ENCODE assay signal across 19 cellular contexts in the genomic region with DNA sequence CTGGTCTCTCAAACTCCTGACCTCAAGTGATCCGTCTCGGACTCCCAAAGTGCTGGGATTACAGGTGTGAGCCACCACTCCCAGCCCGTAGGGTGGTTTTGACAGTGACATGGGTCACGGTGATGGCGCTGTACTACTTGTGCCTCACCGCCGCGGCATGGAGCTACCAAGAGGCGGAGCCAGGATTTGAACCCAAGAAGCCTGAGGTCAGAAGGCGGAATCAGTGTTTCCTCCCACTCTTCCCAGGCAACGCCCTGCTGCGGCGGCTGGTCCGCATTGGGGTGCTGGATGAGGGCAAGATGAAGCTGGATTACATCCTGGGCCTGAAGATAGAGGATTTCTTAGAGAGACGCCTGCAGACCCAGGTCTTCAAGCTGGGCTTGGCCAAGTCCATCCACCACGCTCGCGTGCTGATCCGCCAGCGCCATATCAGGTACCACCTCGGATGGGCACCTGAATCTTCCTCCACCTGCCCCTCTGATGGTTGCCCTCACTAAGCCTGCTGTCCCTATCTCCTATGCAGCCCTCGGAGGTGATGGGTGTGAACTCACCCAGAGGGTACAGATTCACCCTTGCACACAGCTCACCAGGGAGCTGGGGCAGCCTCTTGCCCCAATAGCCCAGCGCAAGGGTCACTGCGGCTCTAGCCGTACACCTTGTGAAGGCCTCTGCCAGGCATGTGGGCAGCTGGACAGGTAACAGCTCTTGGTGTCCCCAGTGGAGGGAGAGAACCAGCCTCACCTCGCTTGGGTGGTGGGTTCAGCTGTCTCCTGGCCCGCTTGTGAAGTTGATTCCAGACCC. TPM values are rescaled to one million over a fixed set of nuclear protein-coding genes. Genes with fewer than 3 reads are reported as not detected.
DNase-seq lines count a peak whose midpoint lies in the region; ATAC-seq, FAIRE-seq and TF ChIP-seq lines count a peak whose summit lies in the region.
"Had no signal": no experiment of that assay in that cellular context is flagged by ENCODE, and none has a peak within 500 bp of the region (broad histone marks: within the 10 kb centered on the region; RNA-seq: fewer than 3 reads in every experiment).

No MANE protein-coding gene starts in this region.

- H3K4me3 ChIP-seq in HepG2 (replicated peaks in 1 of 3; ENCODE audit: insufficient read depth in 1 of 3, low read depth in 2 of 3, low read length in 3 of 3): no peak overlapping the region

- TF ChIP-seq POLR2A in HepG2 (IDR thresholded peaks at IDR 0.05; ENCODE audit: insufficient read depth in 1 of 2, low read depth in 2 of 2, low read length in 2 of 2): peak in 1 of 2 experiments; percentile 25; a peak in 1 of 4 replicates

- no peak for TF ChIP-seq EP300 in HepG2 (IDR thresholded peaks at IDR 0.05; ENCODE audit: low read depth in 2 of 2, low read length in 2 of 2)
- no peak for TF ChIP-seq EP300 in HepG2 (CRISPR knock-in tag; IDR thresholded peaks at IDR 0.05; ENCODE audit: borderline replicate concordance)

- no peak for ATAC-seq in HepG2
- ATAC-seq: left cardiac atrium had no signal

- no peak for TF ChIP-seq CTCF in VCaP (conservative IDR thresholded peaks at IDR 0.05)
- no peak for TF ChIP-seq CTCF in HepG2 (CRISPR knock-in tag; IDR thresholded peaks at IDR 0.05)

- peak overlapping the region; percentile 90 for H3K4me3 Mint-ChIP-seq in activated T-cell treated with anti-CD3 and anti-CD28 coated beads, Interleukin-2, amount 50 U/mL, for 24 hours
- peak overlapping the region; percentile 98 for H3K4me3 Mint-ChIP-seq in stimulated activated naive CD8-positive, alpha-beta T cell treated with anti-CD3 and anti-CD28 coated beads, Interleukin-15, Interleukin-2, amounts not matched to agents 100 ng/mL and 50 ng/mL, for 24 hours

- H3K9ac ChIP-seq in HepG2 (ENCODE audit: insufficient read depth, low read depth, low read length): no peak overlapping the region

- H3K36me3 ChIP-seq in HepG2 (replicated peaks in 1 of 2; ENCODE audit: control insufficient read depth in 1 of 2, insufficient read depth in 2 of 2, low read length in 2 of 2): peaks cover 24 to 67% of the 10 kb centered on the region in 2 experiments

- peaks cover 90% of the 10 kb centered on the region for H3K36me3 Mint-ChIP-seq in activated T-cell treated with anti-CD3 and anti-CD28 coated beads, Interleukin-2, amount 50 U/mL, for 24 hours (ENCODE audit: low read depth)
- peaks cover 83% of the 10 kb centered on the region for H3K36me3 Mint-ChIP-seq in stimulated activated naive CD8-positive, alpha-beta T cell treated with anti-CD3 and anti-CD28 coated beads, Interleukin-15, Interleukin-2, amounts not matched to agents 100 ng/mL and 50 ng/mL, for 24 hours (ENCODE audit: low read depth)

- BruUV-seq in HepG2 (replicated peaks; lab: Mats Ljungman, UMichigan): no TSS peak

- no peaks in the 10 kb centered on the region for H3K9me3 Mint-ChIP-seq in activated T-cell treated with anti-CD3 and anti-CD28 coated beads, Interleukin-2, amount 50 U/mL, for 24 hours
- no peaks in the 10 kb centered on the region for H3K9me3 Mint-ChIP-seq in stimulated activated naive CD8-positive, alpha-beta T cell treated with anti-CD3 and anti-CD28 coated beads, Interleukin-15, Interleukin-2, amounts not matched to agents 100 ng/mL and 50 ng/mL, for 24 hours

- in situ Hi-C loops in HepG2 (cut with HindIII; ENCODE audit: extremely low pct_ligation_motif_present, low pct_unique_long_range_greater_than_20kb): no loop called here

- TF ChIP-seq RAD21 in HepG2 (CRISPR knock-in tag; IDR thresholded peaks at IDR 0.05): no peak

- no peaks in the 10 kb centered on the region; a peak in 1 of 5 replicates for H3K27me3 ChIP-seq in HepG2 (ENCODE audit: control insufficient read depth in 1 of 2, insufficient read depth in 2 of 2, low read length in 2 of 2)

- H3K9me3 ChIP-seq in HepG2 (ENCODE audit: low read length): no peaks in the 10 kb centered on the region

- WGBS in HepG2 (ENCODE audit: low lambda C conversion rate): 96% methylated on average over 5 of the region's 27 CpGs

- no peak overlapping the region for H3K4me2 ChIP-seq in HepG2 (ENCODE audit: low read depth, low read length)

- POLR2A ChIA-PET in HepG2 (lab: Yijun Ruan, JAX): interaction anchor here (8.7 kb wide), 1 partner anchor 16 kb away, joined by 306 read pairs; the partner anchor contains the start of genes MBOAT7 and TSEN34

- peaks cover 49% of the 10 kb centered on the region for H3K79me2 ChIP-seq in HepG2 (ENCODE audit: insufficient read depth, low read length)

- H3K4me1 Mint-ChIP-seq in activated T-cell treated with anti-CD3 and anti-CD28 coated beads, Interleukin-2, amount 50 U/mL, for 24 hours (ENCODE audit: low read depth): peaks cover 91% of the 10 kb centered on the region
- peaks cover 98% of the 10 kb centered on the region for H3K4me1 Mint-ChIP-seq in stimulated activated naive CD8-positive, alpha-beta T cell treated with anti-CD3 and anti-CD28 coated beads, Interleukin-15, Interleukin-2, amounts not matched to agents 100 ng/mL and 50 ng/mL, for 24 hours (ENCODE audit: low read depth)

- H4K20me1 ChIP-seq in HepG2 (ENCODE audit: insufficient read depth, low read length): peaks cover 80% of the 10 kb centered on the region

- CTCF ChIA-PET in HepG2 (lab: Yijun Ruan, JAX; ENCODE audit: low intra/inter-chr PET ratio, low total read pairs): no interaction called here

- no peak for FAIRE-seq in HepG2 (lab: Jason Lieb, UNC)
- FAIRE-seq: frontal cortex had no signal

- DNase-seq in activated T-cell treated with anti-CD3 and anti-CD28 coated beads, Interleukin-2, amount 50 U/mL, for 24 hours: peak; percentile 34
- DNase-seq in activated T-cell treated with anti-CD3 and anti-CD28 coated beads, Interleukin-2, amount 50 U/mL, for 1 hour: no peak
- no peak for DNase-seq in HepG2 (ENCODE audit: low spot score)
- DNase-seq in stimulated activated CD8-positive, alpha-beta memory T cell treated with anti-CD3 and anti-CD28 coated beads, Interleukin-4, amount 100 ng/mL, for 48 hours: no peak
- DNase-seq in cerebellar nuclear complex (lab: John Stamatoyannopoulos, UW): no peak
- no peak for DNase-seq in NOMO-1 treated with DMSO at 0.1 percent for 48 hours (lab: John Stamatoyannopoulos, UW; ENCODE audit: unreplicated experiment)
- DNase-seq: left cardiac atrium; NCI-H187; RPMI8226; stimulated activated CD4-positive, alpha-beta T cell treated with anti-CD3 and anti-CD28 coated beads, Interleukin-4, amount 100 ng/mL, for 1 hour; WERI-Rb-1 had no signal

- H3K27me3 Mint-ChIP-seq in activated T-cell treated with anti-CD3 and anti-CD28 coated beads, Interleukin-2, amount 50 U/mL, for 24 hours: no peaks in the 10 kb centered on the region
- H3K27me3 Mint-ChIP-seq in stimulated activated naive CD8-positive, alpha-beta T cell treated with anti-CD3 and anti-CD28 coated beads, Interleukin-15, Interleukin-2, amounts not matched to agents 100 ng/mL and 50 ng/mL, for 24 hours: no peaks in the 10 kb centered on the region

- peak overlapping the region; percentile 99 for H3K27ac Mint-ChIP-seq in activated T-cell treated with anti-CD3 and anti-CD28 coated beads, Interleukin-2, amount 50 U/mL, for 24 hours
- peak overlapping the region; percentile 89 for H3K27ac Mint-ChIP-seq in stimulated activated naive CD8-positive, alpha-beta T cell treated with anti-CD3 and anti-CD28 coated beads, Interleukin-15, Interleukin-2, amounts not matched to agents 100 ng/mL and 50 ng/mL, for 24 hours

- intact Hi-C loops in HepG2 (cut with micrococcal nuclease; ENCODE audit: unreplicated experiment): no loop called here

- peak overlapping the region; percentile 98 for H3K27ac ChIP-seq in VCaP
- no peak overlapping the region for H3K27ac ChIP-seq in HepG2 (ENCODE audit: extremely low read length, insufficient read depth, low read length)
- H3K27ac ChIP-seq: WERI-Rb-1 had no signal

- no peak overlapping the region for H2AFZ ChIP-seq in HepG2 (ENCODE audit: low read length)

- peaks cover 98% of the 10 kb centered on the region for H3K4me1 ChIP-seq in HepG2 (ENCODE audit: insufficient read depth, low read length)

RNA-seq across cellular contexts. Expression of gene RPS9, which starts 5.6 kb away (rescaled TPM):
- total RNA-seq in HepG2 (2016; rRNA removed; fragmentation: Illumina TruSeq; extraction: Trizol): 1,411 and 1,450 TPM in 2 replicates
- 1,847 and 2,095 TPM in 2 replicates for total RNA-seq in HepG2 (2016; cell fraction: cytosol; rRNA removed; fragmentation: Illumina TruSeq; extraction: Trizol; ENCODE audit: low read depth)
- 1,493 and 1,495 TPM in 2 replicates for total RNA-seq in HepG2 (2016; cell fraction: insoluble cytoplasmic fraction; rRNA removed; fragmentation: Illumina TruSeq; extraction: Trizol)
- 2,859 and 2,975 TPM in 2 replicates for total RNA-seq in HepG2 (2016; cell fraction: membrane; rRNA removed; fragmentation: Illumina TruSeq; extraction: Trizol)
- 574 and 605 TPM in 2 replicates for total RNA-seq in HepG2 (2016; cell fraction: nucleus; rRNA removed; fragmentation: Illumina TruSeq; extraction: Trizol)
- 2,903 and 3,161 TPM in 2 replicates for polyA plus RNA-seq in HepG2 (2011; rRNA removed)
- 3,446 and 4,669 TPM in 2 replicates for polyA plus RNA-seq in HepG2 (2011; cell fraction: cytosol; rRNA removed)
- polyA plus RNA-seq in HepG2 (2011; cell fraction: nucleus; rRNA removed): 1,154 and 1,198 TPM in 2 replicates
- polyA plus RNA-seq in HepG2 (2012): 2,294 and 3,529 TPM in 2 replicates
- polyA plus RNA-seq in HepG2 (2016; cell fraction: cytosol; fragmentation: Illumina TruSeq; extraction: Trizol; ENCODE audit: low read depth): 2,882 and 3,077 TPM in 2 replicates
- polyA plus RNA-seq in HepG2 (2016; cell fraction: insoluble cytoplasmic fraction; fragmentation: Illumina TruSeq; extraction: Trizol; ENCODE audit: low read depth): 1,450 and 1,632 TPM in 2 replicates
- 3,325 and 3,445 TPM in 2 replicates for polyA plus RNA-seq in HepG2 (2016; cell fraction: membrane; fragmentation: Illumina TruSeq; extraction: Trizol; ENCODE audit: low read depth)
- 1,079 and 1,215 TPM in 2 replicates for polyA plus RNA-seq in HepG2 (2016; cell fraction: nucleus; fragmentation: Illumina TruSeq; extraction: Trizol; ENCODE audit: insufficient read depth, low read depth)
- 647 and 719 TPM in 2 replicates for polyA minus RNA-seq in HepG2 (2011; rRNA and poly(A)+ RNA removed; ENCODE audit: low replicate concordance)
- 352 and 390 TPM in 2 replicates for polyA minus RNA-seq in HepG2 (2011; cell fraction: cytosol; rRNA and poly(A)+ RNA removed)
- 215 and 249 TPM in 2 replicates for polyA minus RNA-seq in HepG2 (2011; cell fraction: nucleus; rRNA and poly(A)+ RNA removed)

RNA-seq across cellular contexts. Expression of gene TSEN34, which starts 15.1 kb away (rescaled TPM):
- 64.8 and 65.4 TPM in 2 replicates for total RNA-seq in HepG2 (2016; rRNA removed; fragmentation: Illumina TruSeq; extraction: Trizol)
- total RNA-seq in HepG2 (2016; cell fraction: cytosol; rRNA removed; fragmentation: Illumina TruSeq; extraction: Trizol; ENCODE audit: low read depth): 15.4 and 16.0 TPM in 2 replicates
- total RNA-seq in HepG2 (2016; cell fraction: insoluble cytoplasmic fraction; rRNA removed; fragmentation: Illumina TruSeq; extraction: Trizol): 63.3 and 68.4 TPM in 2 replicates
- total RNA-seq in HepG2 (2016; cell fraction: membrane; rRNA removed; fragmentation: Illumina TruSeq; extraction: Trizol): 33.2 and 37.1 TPM in 2 replicates
- total RNA-seq in HepG2 (2016; cell fraction: nucleus; rRNA removed; fragmentation: Illumina TruSeq; extraction: Trizol): 20.1 and 23.9 TPM in 2 replicates
- 55.1 and 62.6 TPM in 2 replicates for polyA plus RNA-seq in HepG2 (2011; rRNA removed)
- polyA plus RNA-seq in HepG2 (2011; cell fraction: cytosol; rRNA removed): 64.8 and 96.9 TPM in 2 replicates
- 39.4 and 39.7 TPM in 2 replicates for polyA plus RNA-seq in HepG2 (2011; cell fraction: nucleus; rRNA removed)
- 36.9 and 37.0 TPM in 2 replicates for polyA plus RNA-seq in HepG2 (2012)
- polyA plus RNA-seq in HepG2 (2016; cell fraction: cytosol; fragmentation: Illumina TruSeq; extraction: Trizol; ENCODE audit: low read depth): 19.8 and 21.5 TPM in 2 replicates
- 66.3 and 66.4 TPM in 2 replicates for polyA plus RNA-seq in HepG2 (2016; cell fraction: insoluble cytoplasmic fraction; fragmentation: Illumina TruSeq; extraction: Trizol; ENCODE audit: low read depth)
- 28.2 and 30.6 TPM in 2 replicates for polyA plus RNA-seq in HepG2 (2016; cell fraction: membrane; fragmentation: Illumina TruSeq; extraction: Trizol; ENCODE audit: low read depth)
- 31.1 and 43.4 TPM in 2 replicates for polyA plus RNA-seq in HepG2 (2016; cell fraction: nucleus; fragmentation: Illumina TruSeq; extraction: Trizol; ENCODE audit: insufficient read depth, low read depth)
- polyA minus RNA-seq in HepG2 (2011; rRNA and poly(A)+ RNA removed; ENCODE audit: low replicate concordance): 43.3 and 70.9 TPM in 2 replicates
- polyA minus RNA-seq in HepG2 (2011; cell fraction: cytosol; rRNA and poly(A)+ RNA removed): 29.5 and 30.6 TPM in 2 replicates
- 10.3 and 10.7 TPM in 2 replicates for polyA minus RNA-seq in HepG2 (2011; cell fraction: nucleus; rRNA and poly(A)+ RNA removed)

RNA-seq across cellular contexts. Expression of gene LILRB3, which starts 16.6 kb away (rescaled TPM):
- total RNA-seq in HepG2 (2016; rRNA removed; fragmentation: Illumina TruSeq; extraction: Trizol): not detected in 2 replicates
- total RNA-seq in HepG2 (2016; cell fraction: cytosol; rRNA removed; fragmentation: Illumina TruSeq; extraction: Trizol; ENCODE audit: low read depth): not detected in 2 replicates
- total RNA-seq in HepG2 (2016; cell fraction: insoluble cytoplasmic fraction; rRNA removed; fragmentation: Illumina TruSeq; extraction: Trizol): not detected in 2 replicates
- not detected in 2 replicates for total RNA-seq in HepG2 (2016; cell fraction: membrane; rRNA removed; fragmentation: Illumina TruSeq; extraction: Trizol)
- total RNA-seq in HepG2 (2016; cell fraction: nucleus; rRNA removed; fragmentation: Illumina TruSeq; extraction: Trizol): not detected in 2 replicates
- polyA plus RNA-seq in HepG2 (2011; rRNA removed): 0.10 and 0.22 TPM in 2 replicates
- polyA plus RNA-seq in HepG2 (2011; cell fraction: cytosol; rRNA removed): 0.09 and 0.30 TPM in 2 replicates
- polyA plus RNA-seq in HepG2 (2011; cell fraction: nucleus; rRNA removed): 0.24 TPM in 1 of 2 replicates, not detected in the other
- 0.16 and 0.24 TPM in 2 replicates for polyA plus RNA-seq in HepG2 (2012)
- not detected in 2 replicates for polyA plus RNA-seq in HepG2 (2016; cell fraction: cytosol; fragmentation: Illumina TruSeq; extraction: Trizol; ENCODE audit: low read depth)
- polyA plus RNA-seq in HepG2 (2016; cell fraction: insoluble cytoplasmic fraction; fragmentation: Illumina TruSeq; extraction: Trizol; ENCODE audit: low read depth): not detected in 2 replicates
- not detected in 2 replicates for polyA plus RNA-seq in HepG2 (2016; cell fraction: membrane; fragmentation: Illumina TruSeq; extraction: Trizol; ENCODE audit: low read depth)
- polyA plus RNA-seq in HepG2 (2016; cell fraction: nucleus; fragmentation: Illumina TruSeq; extraction: Trizol; ENCODE audit: insufficient read depth, low read depth): not detected in 2 replicates
- polyA minus RNA-seq in HepG2 (2011; rRNA and poly(A)+ RNA removed; ENCODE audit: low replicate concordance): not detected in 2 replicates
- polyA minus RNA-seq in HepG2 (2011; cell fraction: cytosol; rRNA and poly(A)+ RNA removed): not detected in 2 replicates
- not detected in 2 replicates for polyA minus RNA-seq in HepG2 (2011; cell fraction: nucleus; rRNA and poly(A)+ RNA removed)
- total RNA-seq: dermis microvascular lymphatic vessel endothelial cell, frontal cortex, HT-29, osteocyte, temporal lobe had no signal
- polyA plus RNA-seq: AG04450 had no signal

RNA-seq across cellular contexts. Expression of gene MBOAT7, which starts 16.9 kb away (rescaled TPM):
- total RNA-seq in HepG2 (2016; rRNA removed; fragmentation: Illumina TruSeq; extraction: Trizol): 9.0 and 22.2 TPM in 2 replicates
- 6.0 and 7.0 TPM in 2 replicates for total RNA-seq in HepG2 (2016; cell fraction: cytosol; rRNA removed; fragmentation: Illumina TruSeq; extraction: Trizol; ENCODE audit: low read depth)
- total RNA-seq in HepG2 (2016; cell fraction: insoluble cytoplasmic fraction; rRNA removed; fragmentation: Illumina TruSeq; extraction: Trizol): 9.8 and 24.6 TPM in 2 replicates
- 10.9 and 16.4 TPM in 2 replicates for total RNA-seq in HepG2 (2016; cell fraction: membrane; rRNA removed; fragmentation: Illumina TruSeq; extraction: Trizol)
- total RNA-seq in HepG2 (2016; cell fraction: nucleus; rRNA removed; fragmentation: Illumina TruSeq; extraction: Trizol): 22.1 and 22.7 TPM in 2 replicates
- polyA plus RNA-seq in HepG2 (2011; rRNA removed): 25.5 and 42.2 TPM in 2 replicates
- 14.0 and 19.6 TPM in 2 replicates for polyA plus RNA-seq in HepG2 (2011; cell fraction: cytosol; rRNA removed)
- 62.9 and 70.0 TPM in 2 replicates for polyA plus RNA-seq in HepG2 (2011; cell fraction: nucleus; rRNA removed)
- polyA plus RNA-seq in HepG2 (2012): 26.2 and 43.9 TPM in 2 replicates
- 5.9 and 6.3 TPM in 2 replicates for polyA plus RNA-seq in HepG2 (2016; cell fraction: cytosol; fragmentation: Illumina TruSeq; extraction: Trizol; ENCODE audit: low read depth)
- 14.0 and 15.8 TPM in 2 replicates for polyA plus RNA-seq in HepG2 (2016; cell fraction: insoluble cytoplasmic fraction; fragmentation: Illumina TruSeq; extraction: Trizol; ENCODE audit: low read depth)
- 15.2 and 15.3 TPM in 2 replicates for polyA plus RNA-seq in HepG2 (2016; cell fraction: membrane; fragmentation: Illumina TruSeq; extraction: Trizol; ENCODE audit: low read depth)
- 55.8 and 59.3 TPM in 2 replicates for polyA plus RNA-seq in HepG2 (2016; cell fraction: nucleus; fragmentation: Illumina TruSeq; extraction: Trizol; ENCODE audit: insufficient read depth, low read depth)
- polyA minus RNA-seq in HepG2 (2011; rRNA and poly(A)+ RNA removed; ENCODE audit: low replicate concordance): 43.8 and 78.6 TPM in 2 replicates
- 25.2 and 27.9 TPM in 2 replicates for polyA minus RNA-seq in HepG2 (2011; cell fraction: cytosol; rRNA and poly(A)+ RNA removed)
- polyA minus RNA-seq in HepG2 (2011; cell fraction: nucleus; rRNA and poly(A)+ RNA removed): 11.7 and 13.1 TPM in 2 replicates

RNA-seq across cellular contexts. Expression of gene TMC4, which starts 33.3 kb away (rescaled TPM):
- total RNA-seq in HepG2 (2016; rRNA removed; fragmentation: Illumina TruSeq; extraction: Trizol): 0.24 TPM in 1 of 2 replicates, not detected in the other
- not detected in 2 replicates for total RNA-seq in HepG2 (2016; cell fraction: cytosol; rRNA removed; fragmentation: Illumina TruSeq; extraction: Trizol; ENCODE audit: low read depth)
- 0.15 TPM in 1 of 2 replicates, not detected in the other for total RNA-seq in HepG2 (2016; cell fraction: insoluble cytoplasmic fraction; rRNA removed; fragmentation: Illumina TruSeq; extraction: Trizol)
- total RNA-seq in HepG2 (2016; cell fraction: membrane; rRNA removed; fragmentation: Illumina TruSeq; extraction: Trizol): 0.41 TPM in 1 of 2 replicates, not detected in the other
- total RNA-seq in HepG2 (2016; cell fraction: nucleus; rRNA removed; fragmentation: Illumina TruSeq; extraction: Trizol): not detected in 2 replicates
- polyA plus RNA-seq in HepG2 (2011; rRNA removed): 0.13 and 0.35 TPM in 2 replicates
- 0.08 and 0.15 TPM in 2 replicates for polyA plus RNA-seq in HepG2 (2011; cell fraction: cytosol; rRNA removed)
- 1.8 and 1.9 TPM in 2 replicates for polyA plus RNA-seq in HepG2 (2011; cell fraction: nucleus; rRNA removed)
- 0.41 and 0.86 TPM in 2 replicates for polyA plus RNA-seq in HepG2 (2012)
- 0.26 TPM in 1 of 2 replicates, not detected in the other for polyA plus RNA-seq in HepG2 (2016; cell fraction: cytosol; fragmentation: Illumina TruSeq; extraction: Trizol; ENCODE audit: low read depth)
- not detected in 2 replicates for polyA plus RNA-seq in HepG2 (2016; cell fraction: insoluble cytoplasmic fraction; fragmentation: Illumina TruSeq; extraction: Trizol; ENCODE audit: low read depth)
- 0.10 and 0.50 TPM in 2 replicates for polyA plus RNA-seq in HepG2 (2016; cell fraction: membrane; fragmentation: Illumina TruSeq; extraction: Trizol; ENCODE audit: low read depth)
- 0.73 TPM in 1 of 2 replicates, not detected in the other for polyA plus RNA-seq in HepG2 (2016; cell fraction: nucleus; fragmentation: Illumina TruSeq; extraction: Trizol; ENCODE audit: insufficient read depth, low read depth)
- polyA minus RNA-seq in HepG2 (2011; rRNA and poly(A)+ RNA removed; ENCODE audit: low replicate concordance): 0.12 and 0.35 TPM in 2 replicates
- not detected in 2 replicates for polyA minus RNA-seq in HepG2 (2011; cell fraction: cytosol; rRNA and poly(A)+ RNA removed)
- 0.87 TPM in 1 of 2 replicates, not detected in the other for polyA minus RNA-seq in HepG2 (2011; cell fraction: nucleus; rRNA and poly(A)+ RNA removed)
- total RNA-seq: dermis microvascular lymphatic vessel endothelial cell, frontal cortex had no signal
